In genomic region chr12:100356646-100357223, GRCh38 we compare ENCODE assay signal across 15 cellular contexts. TPM values are rescaled to one million over a fixed set of nuclear protein-coding genes. Genes with fewer than 3 reads are reported as not detected.
DNase-seq lines count a peak whose midpoint lies in the region; FAIRE-seq and TF ChIP-seq lines count a peak whose summit lies in the region.
"Had no signal": no experiment of that assay in that cellular context is flagged by ENCODE, and none has a peak within 500 bp of the region (broad histone marks: within the 10 kb centered on the region; RNA-seq: fewer than 3 reads in every experiment).

TSS of gene SLC17A8 (plus strand) at chr12:100357074. CDS start at chr12:100357392, 318 bp downstream.

- TF ChIP-seq CTCF in neural progenitor cell (IDR thresholded peaks at IDR 0.05) (no peak), left ventricle myocardium inferior (IDR thresholded peaks at IDR 0.05; ENCODE audit: borderline replicate concordance) (no peak), D721Med (IDR thresholded peaks at IDR 0.05; ENCODE audit: insufficient read depth, missing control alignments) (no peak)

- peak within 1 kb of the TSS; percentile 70 for H3K4me2 ChIP-seq in neural progenitor cell

- H3K4me3 ChIP-seq in H7 (ENCODE audit: insufficient read depth, low read depth, low read length) = no peak within 1 kb of the TSS
- H3K4me3 ChIP-seq in neural progenitor cell = peak within 1 kb of the TSS; percentile 13
- no peak within 1 kb of the TSS for H3K4me3 ChIP-seq in left ventricle myocardium inferior
- H3K4me3 ChIP-seq: lung, psoas muscle had no signal

- H2AFZ ChIP-seq in neural progenitor cell (replicated peaks) = peak within 1 kb of the TSS; percentile 96

- DNase-seq in H7 (peak; percentile 68), NCI-H69 (lab: John Stamatoyannopoulos, UW) (peak; percentile 90), frontal cortex (ENCODE audit: low spot score in 2 of 2) (no peak), neural progenitor cell (ENCODE audit: low spot score) (peak; percentile 77), NCI-H2029 treated with DMSO at 0.1 percent for 48 hours (lab: John Stamatoyannopoulos, UW) (no peak), KBM-7 (no peak), left ventricle myocardium inferior (no peak), D721Med (ENCODE audit: insufficient read length, low spot score) (no peak)
- DNase-seq: activated CD4-positive, alpha-beta memory T cell treated with anti-CD3 and anti-CD28 coated beads for 36 hours; activated effector memory CD4-positive, alpha-beta T cell treated with anti-CD3 and anti-CD28 coated beads, Interleukin-2, amount 50 U/mL, for 16 hours; psoas muscle had no signal

- H3K79me2 ChIP-seq in neural progenitor cell (ENCODE audit: low read depth) = no peaks in the 10 kb centered on the region

- FAIRE-seq in frontal cortex (lab: Jason Lieb, UNC) (no peak), D721Med (lab: Jason Lieb, UNC) (no peak)

- H3K4me1 ChIP-seq in neural progenitor cell (peaks cover 15% of the 10 kb centered on the region), left ventricle myocardium inferior (peaks cover 15% of the 10 kb centered on the region)
- H3K4me1 ChIP-seq: psoas muscle had no signal

- H3K9ac ChIP-seq in neural progenitor cell = no peak within 1 kb of the TSS

- H3K36me3 Mint-ChIP-seq in neural progenitor cell = no peaks in the 10 kb centered on the region
- H3K36me3 Mint-ChIP-seq: activated CD4-positive, alpha-beta memory T cell treated with anti-CD3 and anti-CD28 coated beads for 36 hours had no signal

- H4K20me1 ChIP-seq in neural progenitor cell (ENCODE audit: low read depth) = no peaks in the 10 kb centered on the region

- no peaks in the 10 kb centered on the region for H3K9me3 Mint-ChIP-seq in neural progenitor cell
- H3K9me3 Mint-ChIP-seq: activated CD4-positive, alpha-beta memory T cell treated with anti-CD3 and anti-CD28 coated beads for 36 hours; stimulated activated naive CD8-positive, alpha-beta T cell treated with anti-CD3 and anti-CD28 coated beads, Interleukin-15, Interleukin-2, amounts not matched to agents 100 ng/mL and 50 ng/mL, for 24 hours had no signal

- peaks cover 14% of the 10 kb centered on the region for H3K4me1 Mint-ChIP-seq in neural progenitor cell

- in situ Hi-C loops in KBM-7 (cut with MboI; ENCODE audit: low pct_unique_long_range_greater_than_20kb, low sequenced_read_pairs) = no loop called here

- peak within 1 kb of the TSS; percentile 57 for H3K4me3 Mint-ChIP-seq in neural progenitor cell
- H3K4me3 Mint-ChIP-seq: activated CD4-positive, alpha-beta memory T cell treated with anti-CD3 and anti-CD28 coated beads for 36 hours; stimulated activated naive CD8-positive, alpha-beta T cell treated with anti-CD3 and anti-CD28 coated beads, Interleukin-15, Interleukin-2, amounts not matched to agents 100 ng/mL and 50 ng/mL, for 24 hours had no signal

- H3K27ac ChIP-seq in neural progenitor cell (no peak within 1 kb of the TSS), left ventricle myocardium inferior (replicated peaks) (no peak within 1 kb of the TSS)
- H3K27ac ChIP-seq: C4-2B, psoas muscle had no signal

- intact Hi-C loops in left ventricle myocardium inferior (cut with micrococcal nuclease) = no loop called here

- no peaks in the 10 kb centered on the region for H3K36me3 ChIP-seq in H7 (replicated peaks; ENCODE audit: control insufficient read depth, insufficient read depth, low read length)
- H3K36me3 ChIP-seq in neural progenitor cell = no peaks in the 10 kb centered on the region
- H3K36me3 ChIP-seq in left ventricle myocardium inferior = no peaks in the 10 kb centered on the region

- H3F3A ChIP-seq in neural progenitor cell (ENCODE audit: low read depth) = peaks cover 5% of the 10 kb centered on the region

- H3K27me3 Mint-ChIP-seq in neural progenitor cell (ENCODE audit: insufficient read depth, low read depth) = peaks cover 7% of the 10 kb centered on the region

- no peaks in the 10 kb centered on the region for H3K27me3 ChIP-seq in H7 (ENCODE audit: control insufficient read depth, insufficient read depth, low read length)
- H3K27me3 ChIP-seq in neural progenitor cell = no peaks in the 10 kb centered on the region
- H3K27me3 ChIP-seq in left ventricle myocardium inferior (ENCODE audit: low read depth) = peaks cover 52% of the 10 kb centered on the region

- H3K27ac Mint-ChIP-seq in neural progenitor cell = peak within 1 kb of the TSS; percentile 5
- H3K27ac Mint-ChIP-seq: activated CD4-positive, alpha-beta memory T cell treated with anti-CD3 and anti-CD28 coated beads for 36 hours; stimulated activated naive CD8-positive, alpha-beta T cell treated with anti-CD3 and anti-CD28 coated beads, Interleukin-15, Interleukin-2, amounts not matched to agents 100 ng/mL and 50 ng/mL, for 24 hours had no signal

- no peaks in the 10 kb centered on the region for H3K9me3 ChIP-seq in neural progenitor cell (ENCODE audit: low read depth)
- H3K9me3 ChIP-seq in left ventricle myocardium inferior (replicated peaks) = no peaks in the 10 kb centered on the region
- H3K9me3 ChIP-seq: psoas muscle had no signal

RNA-seq across cellular contexts. Expression of gene SLC17A8, which starts in this region (rescaled TPM):
- not detected in 2 replicates for total RNA-seq in H7 (2014; rRNA removed; shearing (Covaris generic))
- 11.0 TPM for total RNA-seq in frontal cortex
- total RNA-seq in neural progenitor cell (ENCODE audit: low replicate concordance) = not detected in 2 replicates
- total RNA-seq in left ventricle myocardium inferior = not detected
- total RNA-seq: activated CD4-positive, alpha-beta memory T cell treated with anti-CD3 and anti-CD28 coated beads for 36 hours; psoas muscle; T-helper 2 cell treated with Interferon-gamma antibody and Interleukin-4, amounts not matched to agents 100 ng/mL and 5 ng/mL, for 36 hours had no signal

Comparison
In these comparisons a context has a peak if more than half of its experiments do, and no peak if none do; other contexts are left out.
1. RNA of gene SLC17A8 (total RNA-seq): 11.0 TPM in frontal cortex (single experiment); not detected in H7, not detected in neural progenitor cell and not detected in left ventricle myocardium inferior (single experiment); every median in the first group is over 10 times any median in the second.
2. Peak in DNase-seq in H7; RNA of the gene not detected or under 1 TPM.
3. Peak in DNase-seq, H3K4me3 ChIP-seq and H3K4me2 ChIP-seq in neural progenitor cell; RNA of the gene not detected or under 1 TPM.